Comparison of ENCODE assay signal across 19 cellular contexts in genomic region chr6:168343239-168344167, GRCh38. TPM values are rescaled to one million over a fixed set of nuclear protein-coding genes. Genes with fewer than 3 reads are reported as not detected.
DNase-seq lines count a peak whose midpoint lies in the region; ATAC-seq and TF ChIP-seq lines count a peak whose summit lies in the region.
"Had no signal": no experiment of that assay in that cellular context is flagged by ENCODE, and none has a peak within 500 bp of the region (broad histone marks: within the 10 kb centered on the region; RNA-seq: fewer than 3 reads in every experiment).

No MANE protein-coding gene starts in this region.

- H3K79me2 ChIP-seq in HCT116 (ENCODE audit: insufficient read depth, low read length) (no peaks in the 10 kb centered on the region), MM.1S (ENCODE audit: low read length) (no peaks in the 10 kb centered on the region)

- DNase-seq in A673 (ENCODE audit: low spot score): peak; percentile 26
- DNase-seq in HCT116 (ENCODE audit: low read depth, low spot score): no peak
- no peak for DNase-seq in WTC11 (ENCODE audit: low spot score)
- peak; percentile 58 to 80 (median 71) for DNase-seq in immature natural killer cell
- DNase-seq in EL: no peak
- no peak for DNase-seq in MM.1S
- DNase-seq in ureter (ENCODE audit: low spot score): no peak
- DNase-seq: ACHN, AML-193, HFFc6, IMR-90, NCI-H1436 treated with DMSO at 0.1 percent for 48 hours, NCI-H2081 treated with DMSO at 0.1 percent for 48 hours, SJCRH30 had no signal

- RAD21 ChIA-PET in HCT116 (lab: Charles Lee; ENCODE audit: low non-redundant PET in 1 of 2, low total read pairs in 2 of 2, uncharacterized antibody in 2 of 2, unreplicated experiment in 2 of 2): no interaction called here

- H3K27me3 Mint-ChIP-seq in WTC11 (ENCODE audit: low read depth): no peaks in the 10 kb centered on the region; the same call in 1 of the 2 replicates
- peaks cover 8 to 12% (median 11%) of the 10 kb centered on the region in 3 donors for H3K27me3 Mint-ChIP-seq in immature natural killer cell (ENCODE audit: low read depth in 3 of 3)

- H3K4me1 ChIP-seq in A673 (ENCODE audit: insufficient read depth, low read length, poor library complexity, severe bottlenecking) (no peaks in the 10 kb centered on the region), HCT116 (ENCODE audit: control insufficient read depth in 1 of 2, insufficient read depth in 2 of 2, low read length in 2 of 2) (peaks cover 6 to 7% of the 10 kb centered on the region in 2 experiments; a peak in 2 of 4 replicates), MM.1S (ENCODE audit: low read length) (no peaks in the 10 kb centered on the region)
- H3K4me1 ChIP-seq: SJCRH30 had no signal

- H3K36me3 ChIP-seq in A673 (ENCODE audit: insufficient read depth, low read length, poor library complexity, severe bottlenecking): no peaks in the 10 kb centered on the region
- no peaks in the 10 kb centered on the region for H3K36me3 ChIP-seq in HCT116 (ENCODE audit: control insufficient read depth in 1 of 2, insufficient read depth in 2 of 2, low read length in 2 of 2)
- H3K36me3 ChIP-seq in MM.1S (replicated peaks; ENCODE audit: insufficient read depth, low read length): no peaks in the 10 kb centered on the region
- H3K36me3 ChIP-seq: SJCRH30 had no signal

- H3K9ac ChIP-seq in HCT116 (ENCODE audit: low read length): no peak overlapping the region
- no peak overlapping the region for H3K9ac ChIP-seq in MM.1S (ENCODE audit: low read length)

- H4K20me1 ChIP-seq in HCT116 (ENCODE audit: insufficient read depth): no peaks in the 10 kb centered on the region
- no peaks in the 10 kb centered on the region for H4K20me1 ChIP-seq in MM.1S (ENCODE audit: insufficient read depth, low read length)

- H3K9me3 Mint-ChIP-seq in WTC11 (no peaks in the 10 kb centered on the region), immature natural killer cell (peaks cover 0 to 2% (median 0%) of the 10 kb centered on the region in 6 donors)

- H2AFZ ChIP-seq in HCT116 (ENCODE audit: low read depth, low read length, poor library complexity, severe bottlenecking): no peak overlapping the region
- H2AFZ ChIP-seq in MM.1S (ENCODE audit: low read length): no peak overlapping the region
- H2AFZ ChIP-seq: PC-9 had no signal

- TF ChIP-seq POLR2A in HCT116 (IDR thresholded peaks at IDR 0.05; ENCODE audit: borderline replicate concordance, extremely low read depth, insufficient read depth, insufficient read length): no peak

- H3K4me3 ChIP-seq in A673 (ENCODE audit: low read depth, low read length, poor library complexity, severe bottlenecking) (no peak overlapping the region), HCT116 (replicated peaks in 1 of 2; ENCODE audit: low read depth in 1 of 2, low read length in 2 of 2) (no peak overlapping the region), MM.1S (ENCODE audit: low read length) (no peak overlapping the region)
- H3K4me3 ChIP-seq: PC-9, SJCRH30 had no signal

- H3F3A ChIP-seq in MM.1S (ENCODE audit: insufficient read depth, low read length): no peaks in the 10 kb centered on the region

- H3K4me1 Mint-ChIP-seq in WTC11 (peaks cover 7% of the 10 kb centered on the region), immature natural killer cell (peaks cover 38 to 51% of the 10 kb centered on the region in 2 donors)
- H3K4me1 Mint-ChIP-seq: CD14-positive monocyte had no signal

- H3K27me3 ChIP-seq in A673 (replicated peaks; ENCODE audit: insufficient read depth, low read depth, low read length, poor library complexity): no peaks in the 10 kb centered on the region
- no peaks in the 10 kb centered on the region for H3K27me3 ChIP-seq in HCT116 (ENCODE audit: insufficient read depth, low read length)
- no peaks in the 10 kb centered on the region for H3K27me3 ChIP-seq in MM.1S (replicated peaks; ENCODE audit: insufficient read depth, low read length)

- intact Hi-C loops in A673 (cut with micrococcal nuclease; ENCODE audit: unreplicated experiment): no loop called here
- intact Hi-C loops in HCT116 (cut with micrococcal nuclease): no loop called here

- BruUV-seq in A673 (replicated peaks; lab: Mats Ljungman, UMichigan) (no TSS peak), HCT116 (replicated peaks; lab: Mats Ljungman, UMichigan) (no TSS peak)

- TF ChIP-seq CTCF in A673 (conservative IDR thresholded peaks at IDR 0.05; ENCODE audit: low read depth, low read length): no peak
- no peak for TF ChIP-seq CTCF in HCT116 (IDR thresholded peaks at IDR 0.05 in 2 of 3, conservative IDR thresholded peaks at IDR 0.05 in 1 of 3; ENCODE audit: borderline replicate concordance in 1 of 3, insufficient read depth in 1 of 3, low read depth in 2 of 3, low read length in 2 of 3)
- no peak for TF ChIP-seq CTCF in WTC11 (IDR thresholded peaks at IDR 0.05)
- no peak for TF ChIP-seq CTCF in MM.1S (IDR thresholded peaks at IDR 0.05; ENCODE audit: low read length)

- no peaks in the 10 kb centered on the region for H3K36me3 Mint-ChIP-seq in WTC11
- peaks cover 0 to 4% (median 3%) of the 10 kb centered on the region in 3 donors for H3K36me3 Mint-ChIP-seq in immature natural killer cell
- H3K36me3 Mint-ChIP-seq: CD14-positive monocyte had no signal

- H3K27ac Mint-ChIP-seq in WTC11 (no peak overlapping the region), immature natural killer cell (peak overlapping the region; percentile 78 to 97 (median 88))
- H3K27ac Mint-ChIP-seq: CD14-positive monocyte, HFFc6 had no signal

- no peak for TF ChIP-seq RAD21 in HCT116 (IDR thresholded peaks at IDR 0.05; ENCODE audit: low read depth)

- H3K4me3 Mint-ChIP-seq in WTC11 (no peak overlapping the region), immature natural killer cell (peak overlapping the region; percentile 65 to 75 (median 69))
- H3K4me3 Mint-ChIP-seq: CD14-positive monocyte, HFFc6 had no signal

- no peaks in the 10 kb centered on the region for H3K9me3 ChIP-seq in A673 (ENCODE audit: low read depth, low read length, poor library complexity, severe bottlenecking)
- no peaks in the 10 kb centered on the region for H3K9me3 ChIP-seq in HCT116 (ENCODE audit: control insufficient read depth in 1 of 2, insufficient read depth in 1 of 2, low read depth in 1 of 2, low read length in 2 of 2)
- H3K9me3 ChIP-seq in MM.1S (replicated peaks; ENCODE audit: insufficient read depth, low read length): no peaks in the 10 kb centered on the region
- H3K9me3 ChIP-seq: Caco-2, SJCRH30 had no signal

- CTCF ChIA-PET in A673 (lab: Charles Lee) (no interaction called here), HCT116 (lab: Charles Lee) (no interaction called here), WTC11 (lab: Charles Lee) (interaction anchor here (0.9 to 1.8 kb wide), 3 partner anchors 11 to 149 kb away, joined by 3 to 6 read pairs (median 3); no protein-coding TSS in a partner anchor)

- no peak for ATAC-seq in HCT116
- ATAC-seq in WTC11: no peak
- no peak for ATAC-seq in HG03095 (IDR thresholded peaks at IDR 0.05; ENCODE audit: unreplicated experiment)

- POLR2A ChIA-PET in A673 (lab: Charles Lee; ENCODE audit: low non-redundant PET): no interaction called here
- POLR2A ChIA-PET in HCT116 (lab: Charles Lee): no interaction called here
- POLR2A ChIA-PET in WTC11 (lab: Charles Lee): no interaction called here

- H3K27ac ChIP-seq in A673 (ENCODE audit: low read depth, low read length, poor library complexity, severe bottlenecking) (no peak overlapping the region), HCT116 (ENCODE audit: low read depth, low read length) (no peak overlapping the region), MM.1S (ENCODE audit: low read length) (no peak overlapping the region)
- H3K27ac ChIP-seq: PC-9, SJCRH30 had no signal

- H3K4me2 ChIP-seq in HCT116 (ENCODE audit: low read length): peak overlapping the region; percentile 17; the same call in 1 of the 2 replicates
- H3K4me2 ChIP-seq in MM.1S (ENCODE audit: low read depth, low read length): no peak overlapping the region
- H3K4me2 ChIP-seq: PC-9 had no signal

- H3K9me2 ChIP-seq in HCT116 (ENCODE audit: insufficient read depth) (no peaks in the 10 kb centered on the region), MM.1S (replicated peaks; ENCODE audit: insufficient read depth, low read length) (no peaks in the 10 kb centered on the region)

TF ChIP-seq in HCT116, 20 proteins besides CTCF, POLR2A, EP300 and RAD21:
- TF ChIP-seq SP1 (IDR thresholded peaks at IDR 0.05; ENCODE audit: low read depth) (no peak), POLR2AphosphoS5 (IDR thresholded peaks at IDR 0.05; ENCODE audit: low read depth, low read length) (no peak), EZH2phosphoT487 (IDR thresholded peaks at IDR 0.05; ENCODE audit: borderline replicate concordance) (no peak), ZNF274 (IDR thresholded peaks at IDR 0.05; ENCODE audit: low read depth, low read length) (no peak)

TF ChIP-seq in WTC11, 78 proteins besides CTCF, POLR2A, EP300 and RAD21 (continues in another document):
- TF ChIP-seq ZNF512 (CRISPR knock-in tag; IDR thresholded peaks at IDR 0.05; ENCODE audit: borderline replicate concordance): no peak
- TF ChIP-seq ZNF423 (CRISPR knock-in tag; IDR thresholded peaks at IDR 0.05): peak; percentile 70
- no peak for TF ChIP-seq USF2 (CRISPR knock-in tag; IDR thresholded peaks at IDR 0.05)

RNA-seq across cellular contexts. Expression of gene DACT2, which starts 23.9 kb away (rescaled TPM):
- total RNA-seq in A673 (2021) (14.5 and 18.7 TPM in 2 replicates), HCT116 (2021; ENCODE audit: unreplicated experiment) (not detected), WTC11 (2021) (3.4 to 4.9 TPM (median 3.8 TPM) in 3 replicates), ureter (0.94 TPM)
- polyA plus RNA-seq in HCT116 (2012): not detected in 2 replicates
- not detected for polyA plus RNA-seq in immature natural killer cell
- total RNA-seq: HFFc6, HT-29, IMR-90, PC-9, SJCRH30 had no signal
- polyA plus RNA-seq: CD14-positive monocyte, IMR-90 had no signal

Comparison
In these comparisons a context has a peak if more than half of its experiments do, and no peak if none do; other contexts are left out.
1. DNase-seq: peak in A673 (single experiment) and immature natural killer cell (3 of 3); none in HCT116 (single experiment), WTC11 (single experiment), EL (single experiment), MM.1S (single experiment) and ureter (single experiment).